Comparison of ENCODE assay signal across 9 cellular contexts in genomic region chr3:147471741-147472140, GRCh38.
"Had no signal": no experiment of that assay in that cellular context is flagged by ENCODE, and none has a peak within 500 bp of the region (broad histone marks: within the 10 kb centered on the region; RNA-seq: fewer than 3 reads in every experiment).

No MANE protein-coding gene starts in this region.

- H3K4me1 Mint-ChIP-seq: IgD-negative memory B cell had no signal

- H3K27me3 Mint-ChIP-seq: IgD-negative memory B cell had no signal

- H3K36me3 Mint-ChIP-seq: IgD-negative memory B cell had no signal

- H3K4me2 ChIP-seq: KMS-11 had no signal

- DNase-seq: IMR-90, Karpas-422, KBM-7, KG1 had no signal

- ATAC-seq: HepG2 had no signal

- H3K27ac Mint-ChIP-seq: IgD-negative memory B cell had no signal

- FAIRE-seq: HepG2, HTR-8/SVneo had no signal

- H3K9ac ChIP-seq: KMS-11 had no signal

- H3K27ac ChIP-seq: HL-60, KMS-11 had no signal

- H3K4me3 Mint-ChIP-seq: IgD-negative memory B cell had no signal
